Comparison of ENCODE assay signal across 13 cellular contexts in the genomic region with DNA sequence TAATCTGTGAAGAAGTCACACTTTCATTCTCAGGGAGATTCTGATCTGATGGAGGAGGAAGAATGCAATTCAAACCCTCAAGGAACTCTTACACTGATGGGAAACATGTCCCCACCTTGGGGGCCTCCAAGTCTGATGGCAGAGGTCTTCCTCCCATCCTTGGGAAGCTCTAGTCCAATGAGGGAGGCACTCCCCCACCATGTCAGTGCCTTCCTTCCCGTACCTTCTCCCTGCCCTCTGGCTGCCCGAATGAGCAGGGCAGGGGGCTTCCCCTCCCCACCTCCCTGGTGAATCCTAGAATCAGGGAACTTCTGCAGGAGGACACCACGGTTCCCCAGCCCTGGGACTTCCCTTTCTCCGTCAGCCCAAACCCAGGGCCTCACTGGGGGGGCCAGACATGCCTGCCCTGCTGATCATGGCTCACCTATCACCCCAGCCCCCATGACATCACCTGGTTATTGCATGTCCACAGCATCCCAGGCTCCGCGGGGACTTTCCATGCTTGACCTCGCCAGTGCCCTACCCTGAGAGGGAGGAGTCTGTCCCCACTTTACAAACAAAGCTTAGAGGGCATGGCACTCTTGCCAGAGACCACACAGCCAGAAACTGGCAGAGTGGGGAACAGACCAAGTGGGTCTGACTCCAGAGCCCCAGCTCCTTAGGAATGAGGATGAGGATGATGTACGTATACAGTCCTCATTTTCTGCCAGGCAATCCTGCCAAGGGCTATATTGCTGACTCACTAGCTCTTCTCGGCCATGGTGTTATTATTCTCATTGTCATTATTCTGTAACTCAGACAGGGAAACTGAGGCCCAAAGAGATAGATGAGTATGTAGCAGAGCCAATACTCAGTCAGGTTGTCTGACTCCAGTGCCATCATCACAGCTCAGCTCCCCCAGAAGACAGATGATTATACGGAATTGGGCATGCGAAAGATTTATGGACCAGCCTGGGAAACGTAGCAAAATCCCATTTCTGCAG. TPM values are rescaled to one million over a fixed set of nuclear protein-coding genes. Genes with fewer than 3 reads are reported as not detected.
A peak's percentile ranks its signal among the peaks of the same experiment; 100 is the strongest.
DNase-seq lines count a peak whose midpoint lies in the region; ATAC-seq and TF ChIP-seq lines count a peak whose summit lies in the region.
"Had no signal": no experiment of that assay in that cellular context is flagged by ENCODE, and none has a peak within 500 bp of the region (broad histone marks: within the 10 kb centered on the region; RNA-seq: fewer than 3 reads in every experiment).

No MANE protein-coding gene starts in this region.

- H3K27ac ChIP-seq in mammary epithelial cell (ENCODE audit: insufficient read depth, low read depth, low read length) = no peak overlapping the region
- H3K27ac ChIP-seq in lower lobe of right lung = no peak overlapping the region
- peak overlapping the region in 3 of 4 donors; percentile 10 to 23 (median 20) for H3K27ac ChIP-seq in transverse colon
- H3K27ac ChIP-seq: thoracic aorta had no signal

- H3K4me1 Mint-ChIP-seq in MCF 10A (ENCODE audit: insufficient read depth, unreplicated experiment) = peaks cover 31% of the 10 kb centered on the region
- peaks cover 8% of the 10 kb centered on the region for H3K4me1 Mint-ChIP-seq in activated T-helper 17 cell treated with anti-CD3 and anti-CD28 coated beads, Interleukin-2, amount 50 U/mL, for 72 hours

- H3K36me3 ChIP-seq in mammary epithelial cell (ENCODE audit: insufficient read depth, low read length) (no peaks in the 10 kb centered on the region), lower lobe of right lung (no peaks in the 10 kb centered on the region), transverse colon (no peaks in the 10 kb centered on the region)
- H3K36me3 ChIP-seq: thoracic aorta had no signal

- no peak for TF ChIP-seq CTCF in MCF 10A (IDR thresholded peaks at IDR 0.05; ENCODE audit: unreplicated experiment)
- TF ChIP-seq CTCF in mammary epithelial cell (conservative IDR thresholded peaks at IDR 0.05 in 1 of 2, IDR thresholded peaks at IDR 0.05 in 1 of 2; ENCODE audit: extremely low read depth in 1 of 2, insufficient read depth in 1 of 2, low read depth in 1 of 2, low read length in 2 of 2) = no peak
- no peak for TF ChIP-seq CTCF in lower lobe of right lung (IDR thresholded peaks at IDR 0.05)
- no peak for TF ChIP-seq CTCF in transverse colon (IDR thresholded peaks at IDR 0.05)

- WGBS in mammary epithelial cell (ENCODE audit: low coverage, missing lambda C conversion rate) = 80% methylated on average over 12 of the region's 12 CpGs
- 56 to 82% methylated on average over 3 to 12 of the region's 12 CpGs for WGBS in transverse colon (ENCODE audit: low coverage in 1 of 2), 2 donors

- H3K9me3 ChIP-seq in mammary epithelial cell (replicated peaks; ENCODE audit: insufficient read depth, low read length) (no peaks in the 10 kb centered on the region), lower lobe of right lung (no peaks in the 10 kb centered on the region), transverse colon (no peaks in the 10 kb centered on the region)
- H3K9me3 ChIP-seq: thoracic aorta had no signal

- H3K4me3 ChIP-seq in mammary epithelial cell (replicated peaks in 1 of 3; ENCODE audit: insufficient read depth in 1 of 3, low read depth in 2 of 3, low read length in 3 of 3) (no peak overlapping the region), lower lobe of right lung (no peak overlapping the region), transverse colon (no peak overlapping the region)
- H3K4me3 ChIP-seq: lung, thoracic aorta had no signal

- H4K20me1 ChIP-seq in mammary epithelial cell (ENCODE audit: insufficient read depth, low read length) = no peaks in the 10 kb centered on the region

- DNase-seq in MCF 10A (ENCODE audit: unreplicated experiment) (no peak), mammary epithelial cell (no peak), lower lobe of right lung (no peak), transverse colon (peak; percentile 49), OCI-M2 (lab: John Stamatoyannopoulos, UW; ENCODE audit: unreplicated experiment) (no peak)
- DNase-seq: activated CD8-positive, alpha-beta memory T cell treated with anti-CD3 and anti-CD28 coated beads, Interleukin-2, amount 50 U/mL, for 48 hours; NCI-H2081 treated with DMSO at 0.1 percent for 48 hours had no signal

- in situ Hi-C loops in mammary epithelial cell (cut with MboI; ENCODE audit: low sequenced_read_pairs in 2 of 2) = no loop called here
- in situ Hi-C loops in transverse colon (cut with MboI; ENCODE audit: low pct_ligation_motif_present in 1 of 4, low pct_unique_long_range_greater_than_20kb in 1 of 4, low sequenced_read_pairs in 3 of 4) = no loop called here

- no peaks in the 10 kb centered on the region for H3K79me2 ChIP-seq in mammary epithelial cell (ENCODE audit: insufficient read depth, low read length)

- no peak overlapping the region for H3K4me2 ChIP-seq in mammary epithelial cell (ENCODE audit: insufficient read depth, low read depth, low read length)

- no peak overlapping the region for H3K9ac ChIP-seq in mammary epithelial cell (ENCODE audit: insufficient read depth, low read length)

- dilution Hi-C loops in mammary epithelial cell (cut with HindIII; ENCODE audit: low sequenced_read_pairs) = loop anchor here (5.0 kb wide), 2 partner anchors 92 to 98 kb away; no protein-coding TSS in a partner anchor

- CTCF ChIA-PET in MCF 10A (lab: Yijun Ruan, JAX) = interaction anchor here (0.5 to 4.7 kb wide), 7 partner anchors 7 to 36 kb away, joined by 3 to 29 read pairs (median 3); no protein-coding TSS in a partner anchor
- CTCF ChIA-PET in mammary epithelial cell (lab: Charles Lee; ENCODE audit: low non-redundant PET) = no interaction called here

- H3K9me3 Mint-ChIP-seq in MCF 10A (ENCODE audit: unreplicated experiment) = no peaks in the 10 kb centered on the region
- no peaks in the 10 kb centered on the region for H3K9me3 Mint-ChIP-seq in activated T-helper 17 cell treated with anti-CD3 and anti-CD28 coated beads, Interleukin-2, amount 50 U/mL, for 72 hours

- no peaks in the 10 kb centered on the region for H3K27me3 ChIP-seq in mammary epithelial cell (ENCODE audit: insufficient read depth, low read length)
- H3K27me3 ChIP-seq in lower lobe of right lung (ENCODE audit: low read depth) = no peaks in the 10 kb centered on the region
- no peaks in the 10 kb centered on the region for H3K27me3 ChIP-seq in transverse colon

- H3K36me3 Mint-ChIP-seq in MCF 10A (ENCODE audit: insufficient read depth, unreplicated experiment) = no peaks in the 10 kb centered on the region
- H3K36me3 Mint-ChIP-seq in activated T-helper 17 cell treated with anti-CD3 and anti-CD28 coated beads, Interleukin-2, amount 50 U/mL, for 72 hours (ENCODE audit: low read depth) = no peaks in the 10 kb centered on the region

- BruUV-seq in MCF 10A (replicated peaks; lab: Mats Ljungman, UMichigan) (no TSS peak), mammary epithelial cell (replicated peaks; lab: Mats Ljungman, UMichigan) (no TSS peak)

- no peak for ATAC-seq in activated T-helper 17 cell treated with anti-CD3 and anti-CD28 coated beads, Interleukin-2, amount 50 U/mL, for 72 hours (replicated peaks)
- peak; percentile 17 to 33 for ATAC-seq in lower lobe of right lung
- no peak for ATAC-seq in GM19455 (IDR thresholded peaks at IDR 0.05; ENCODE audit: unreplicated experiment)
- no peak for ATAC-seq in HG02588 (IDR thresholded peaks at IDR 0.05; ENCODE audit: unreplicated experiment)

- no peak overlapping the region for H2AFZ ChIP-seq in mammary epithelial cell (ENCODE audit: low read depth, low read length)

- POLR2A ChIA-PET in MCF 10A (lab: Yijun Ruan, JAX) = interaction anchor here (1.2 kb wide), 1 partner anchor 14 kb away, joined by 3 read pairs; no protein-coding TSS in a partner anchor

- peaks cover 32% of the 10 kb centered on the region for H3K4me1 ChIP-seq in mammary epithelial cell (ENCODE audit: insufficient read depth, low read length)
- peaks cover 66% of the 10 kb centered on the region for H3K4me1 ChIP-seq in lower lobe of right lung
- peaks cover 34 to 69% (median 55%) of the 10 kb centered on the region in 4 donors for H3K4me1 ChIP-seq in transverse colon

- intact Hi-C loops in MCF 10A (cut with micrococcal nuclease) = no loop called here
- intact Hi-C loops in mammary epithelial cell (cut with micrococcal nuclease) = no loop called here
- intact Hi-C loops in lower lobe of right lung (cut with DNase I) = no loop called here
- intact Hi-C loops in transverse colon (cut with DNase I; ENCODE audit: low total_unique reads) = no loop called here

- no peak for TF ChIP-seq EP300 in transverse colon (IDR thresholded peaks at IDR 0.05; ENCODE audit: low read depth)

- no peak overlapping the region for H3K4me3 Mint-ChIP-seq in MCF 10A (ENCODE audit: unreplicated experiment)
- no peak overlapping the region for H3K4me3 Mint-ChIP-seq in activated T-helper 17 cell treated with anti-CD3 and anti-CD28 coated beads, Interleukin-2, amount 50 U/mL, for 72 hours

- TF ChIP-seq POLR2A in transverse colon (IDR thresholded peaks at IDR 0.05) = no peak

- peak overlapping the region; percentile 16 for H3K27ac Mint-ChIP-seq in MCF 10A (ENCODE audit: low read depth, unreplicated experiment)
- peak overlapping the region; percentile 22 for H3K27ac Mint-ChIP-seq in activated T-helper 17 cell treated with anti-CD3 and anti-CD28 coated beads, Interleukin-2, amount 50 U/mL, for 72 hours

- no peaks in the 10 kb centered on the region for H3K27me3 Mint-ChIP-seq in MCF 10A (ENCODE audit: insufficient read depth, unreplicated experiment)
- no peaks in the 10 kb centered on the region for H3K27me3 Mint-ChIP-seq in activated T-helper 17 cell treated with anti-CD3 and anti-CD28 coated beads, Interleukin-2, amount 50 U/mL, for 72 hours

RNA-seq across cellular contexts. Expression of a gene that starts 9.6 kb away (rescaled TPM):
- total RNA-seq in MCF 10A (2022) (24.4 and 32.1 TPM in 2 replicates), mammary epithelial cell (10 to 100 TPM in 1 of 2 donors, 1 to 10 TPM in 1; 3.7 to 23.4 TPM), lower lobe of right lung (41.0 TPM), transverse colon (100 to 1,000 TPM in 1 of 4 donors, 10 to 100 TPM in 3; 43.8 to 181 (median 69.5) TPM)
- polyA plus RNA-seq in mammary epithelial cell = 4.1 TPM
- polyA minus RNA-seq in mammary epithelial cell = 12.2 TPM
- 10 to 100 TPM; 79.0 to 86.3 TPM for total RNA-seq in activated T-helper 17 cell treated with anti-CD3 and anti-CD28 coated beads, Interleukin-2, amount 50 U/mL, for 72 hours

RNA-seq across cellular contexts. Expression of a gene that starts 38.8 kb away (rescaled TPM):
- total RNA-seq in MCF 10A (2022) = 9.6 and 14.6 TPM in 2 replicates
- 10 to 100 TPM; 51.2 to 76.7 TPM for total RNA-seq in mammary epithelial cell
- 39.4 TPM for polyA plus RNA-seq in mammary epithelial cell
- 48.2 TPM for polyA minus RNA-seq in mammary epithelial cell
- not detected for total RNA-seq in activated T-helper 17 cell treated with anti-CD3 and anti-CD28 coated beads, Interleukin-2, amount 50 U/mL, for 72 hours
- 2.3 TPM for total RNA-seq in lower lobe of right lung
- total RNA-seq in transverse colon = 100 to 1,000 TPM in 3 of 4 donors, 10 to 100 TPM in 1; 96.1 to 210 (median 145) TPM
- total RNA-seq: glomerular endothelial cell had no signal

RNA-seq across cellular contexts. Expression of a gene that starts 39.9 kb away (rescaled TPM):
- total RNA-seq in MCF 10A (2022) = not detected in 2 replicates
- total RNA-seq in mammary epithelial cell = not detected
- not detected for polyA plus RNA-seq in mammary epithelial cell
- polyA minus RNA-seq in mammary epithelial cell = not detected
- not detected for total RNA-seq in activated T-helper 17 cell treated with anti-CD3 and anti-CD28 coated beads, Interleukin-2, amount 50 U/mL, for 72 hours
- not detected for total RNA-seq in lower lobe of right lung
- not detected for total RNA-seq in transverse colon
- total RNA-seq: glomerular endothelial cell, thoracic aorta had no signal
- polyA plus RNA-seq: lung had no signal

Comparison
In these comparisons a context has a peak if more than half of its experiments do, and no peak if none do; other contexts are left out.
1. H3K27ac ChIP-seq: peak in transverse colon (3 of 4); none in mammary epithelial cell (single experiment) and lower lobe of right lung (single experiment).
2. ATAC-seq: peak in lower lobe of right lung (2 of 2); none in activated T-helper 17 cell treated with anti-CD3 and anti-CD28 coated beads, Interleukin-2, amount 50 U/mL, for 72 hours (single experiment), GM19455 (single experiment) and HG02588 (single experiment).